Comparison of ENCODE assay signal across 2 cellular contexts in the genomic region with DNA sequence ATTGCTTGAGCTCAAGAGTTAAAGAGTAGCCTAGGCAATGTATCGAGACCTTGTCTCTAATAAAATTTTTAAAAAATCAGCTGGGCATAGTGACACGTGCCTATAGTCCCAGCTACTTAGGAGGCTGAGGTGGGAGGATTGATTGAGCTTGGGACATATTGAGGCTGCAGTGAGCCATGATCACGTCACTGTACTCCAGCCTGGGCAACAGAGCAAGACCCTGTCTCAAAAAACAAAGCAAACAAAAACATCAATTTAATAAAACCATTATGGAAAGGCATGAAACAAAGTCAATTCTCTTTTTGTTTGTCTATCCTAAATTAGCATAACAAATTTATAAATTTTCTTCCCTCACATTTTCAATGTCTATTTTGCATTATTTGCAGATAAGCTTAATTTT.
TF ChIP-seq lines count a peak whose summit lies in the region.

No MANE protein-coding gene starts in this region.

TF ChIP-seq in HepG2, 621 proteins besides CTCF, POLR2A, EP300 and RAD21:
- TF ChIP-seq FLYWCH1 (CRISPR knock-in tag; IDR thresholded peaks at IDR 0.05) (no peak), ZNF121 (CRISPR knock-in tag; IDR thresholded peaks at IDR 0.05) (peak; percentile 61; the same call in 1 of the 2 replicates), ZFP82 (CRISPR knock-in tag; IDR thresholded peaks at IDR 0.05; ENCODE audit: borderline replicate concordance) (no peak), ZNF770 (CRISPR knock-in tag; IDR thresholded peaks at IDR 0.05) (peak; percentile 44; the same call in 1 of the 2 replicates)
- TF ChIP-seq, protein P1, sequence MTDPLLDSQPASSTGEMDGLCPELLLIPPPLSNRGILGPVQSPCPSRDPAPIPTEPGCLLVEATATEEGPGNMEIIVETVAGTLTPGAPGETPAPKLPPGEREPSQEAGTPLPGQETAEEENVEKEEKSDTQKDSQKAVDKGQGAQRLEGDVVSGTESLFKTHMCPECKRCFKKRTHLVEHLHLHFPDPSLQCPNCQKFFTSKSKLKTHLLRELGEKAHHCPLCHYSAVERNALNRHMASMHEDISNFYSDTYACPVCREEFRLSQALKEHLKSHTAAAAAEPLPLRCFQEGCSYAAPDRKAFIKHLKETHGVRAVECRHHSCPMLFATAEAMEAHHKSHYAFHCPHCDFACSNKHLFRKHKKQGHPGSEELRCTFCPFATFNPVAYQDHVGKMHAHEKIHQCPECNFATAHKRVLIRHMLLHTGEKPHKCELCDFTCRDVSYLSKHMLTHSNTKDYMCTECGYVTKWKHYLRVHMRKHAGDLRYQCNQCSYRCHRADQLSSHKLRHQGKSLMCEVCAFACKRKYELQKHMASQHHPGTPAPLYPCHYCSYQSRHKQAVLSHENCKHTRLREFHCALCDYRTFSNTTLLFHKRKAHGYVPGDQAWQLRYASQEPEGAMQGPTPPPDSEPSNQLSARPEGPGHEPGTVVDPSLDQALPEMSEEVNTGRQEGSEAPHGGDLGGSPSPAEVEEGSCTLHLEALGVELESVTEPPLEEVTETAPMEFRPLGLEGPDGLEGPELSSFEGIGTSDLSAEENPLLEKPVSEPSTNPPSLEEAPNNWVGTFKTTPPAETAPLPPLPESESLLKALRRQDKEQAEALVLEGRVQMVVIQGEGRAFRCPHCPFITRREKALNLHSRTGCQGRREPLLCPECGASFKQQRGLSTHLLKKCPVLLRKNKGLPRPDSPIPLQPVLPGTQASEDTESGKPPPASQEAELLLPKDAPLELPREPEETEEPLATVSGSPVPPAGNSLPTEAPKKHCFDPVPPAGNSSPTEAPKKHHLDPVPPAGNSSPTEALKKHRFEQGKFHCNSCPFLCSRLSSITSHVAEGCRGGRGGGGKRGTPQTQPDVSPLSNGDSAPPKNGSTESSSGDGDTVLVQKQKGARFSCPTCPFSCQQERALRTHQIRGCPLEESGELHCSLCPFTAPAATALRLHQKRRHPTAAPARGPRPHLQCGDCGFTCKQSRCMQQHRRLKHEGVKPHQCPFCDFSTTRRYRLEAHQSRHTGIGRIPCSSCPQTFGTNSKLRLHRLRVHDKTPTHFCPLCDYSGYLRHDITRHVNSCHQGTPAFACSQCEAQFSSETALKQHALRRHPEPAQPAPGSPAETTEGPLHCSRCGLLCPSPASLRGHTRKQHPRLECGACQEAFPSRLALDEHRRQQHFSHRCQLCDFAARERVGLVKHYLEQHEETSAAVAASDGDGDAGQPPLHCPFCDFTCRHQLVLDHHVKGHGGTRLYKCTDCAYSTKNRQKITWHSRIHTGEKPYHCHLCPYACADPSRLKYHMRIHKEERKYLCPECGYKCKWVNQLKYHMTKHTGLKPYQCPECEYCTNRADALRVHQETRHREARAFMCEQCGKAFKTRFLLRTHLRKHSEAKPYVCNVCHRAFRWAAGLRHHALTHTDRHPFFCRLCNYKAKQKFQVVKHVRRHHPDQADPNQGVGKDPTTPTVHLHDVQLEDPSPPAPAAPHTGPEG (CRISPR knock-in tag; IDR thresholded peaks at IDR 0.05), result no peak

TF ChIP-seq in IMR-90, 13 proteins besides CTCF, POLR2A, EP300 and RAD21:
- TF ChIP-seq CHD1 (IDR thresholded peaks at IDR 0.05; ENCODE audit: low read depth, low read length) (no peak), CEBPB (IDR thresholded peaks at IDR 0.05; ENCODE audit: low read depth, low read length) (no peak), USF2 (IDR thresholded peaks at IDR 0.05; ENCODE audit: low read depth, low read length) (no peak), SMC3 (IDR thresholded peaks at IDR 0.05; ENCODE audit: low read depth, low read length) (no peak), FOS (IDR thresholded peaks at IDR 0.05; ENCODE audit: low read depth, low read length) (no peak), MXI1 (IDR thresholded peaks at IDR 0.05; ENCODE audit: borderline replicate concordance, low read depth, low read length) (no peak), RCOR1 (IDR thresholded peaks at IDR 0.05; ENCODE audit: insufficient replicate concordance, low read length) (no peak), NFE2L2 (IDR thresholded peaks at IDR 0.05; ENCODE audit: low read depth, low read length) (no peak), MAFK (IDR thresholded peaks at IDR 0.05; ENCODE audit: low read depth, low read length) (no peak), RFX5 (IDR thresholded peaks at IDR 0.05; ENCODE audit: low read depth, low read length) (no peak), MAZ (IDR thresholded peaks at IDR 0.05; ENCODE audit: borderline replicate concordance, low read depth, low read length) (no peak), BHLHE40 (IDR thresholded peaks at IDR 0.05; ENCODE audit: low read depth, low read length) (no peak)
- TF ChIP-seq, protein P2, sequence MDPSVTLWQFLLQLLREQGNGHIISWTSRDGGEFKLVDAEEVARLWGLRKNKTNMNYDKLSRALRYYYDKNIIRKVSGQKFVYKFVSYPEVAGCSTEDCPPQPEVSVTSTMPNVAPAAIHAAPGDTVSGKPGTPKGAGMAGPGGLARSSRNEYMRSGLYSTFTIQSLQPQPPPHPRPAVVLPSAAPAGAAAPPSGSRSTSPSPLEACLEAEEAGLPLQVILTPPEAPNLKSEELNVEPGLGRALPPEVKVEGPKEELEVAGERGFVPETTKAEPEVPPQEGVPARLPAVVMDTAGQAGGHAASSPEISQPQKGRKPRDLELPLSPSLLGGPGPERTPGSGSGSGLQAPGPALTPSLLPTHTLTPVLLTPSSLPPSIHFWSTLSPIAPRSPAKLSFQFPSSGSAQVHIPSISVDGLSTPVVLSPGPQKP (IDR thresholded peaks at IDR 0.05; ENCODE audit: borderline replicate concordance, low read depth, low read length), result no peak
TF ChIP-seq in IMR-90: peak in this region for 0.
